Comparison of ENCODE assay signal across 16 cellular contexts in the genomic region with DNA sequence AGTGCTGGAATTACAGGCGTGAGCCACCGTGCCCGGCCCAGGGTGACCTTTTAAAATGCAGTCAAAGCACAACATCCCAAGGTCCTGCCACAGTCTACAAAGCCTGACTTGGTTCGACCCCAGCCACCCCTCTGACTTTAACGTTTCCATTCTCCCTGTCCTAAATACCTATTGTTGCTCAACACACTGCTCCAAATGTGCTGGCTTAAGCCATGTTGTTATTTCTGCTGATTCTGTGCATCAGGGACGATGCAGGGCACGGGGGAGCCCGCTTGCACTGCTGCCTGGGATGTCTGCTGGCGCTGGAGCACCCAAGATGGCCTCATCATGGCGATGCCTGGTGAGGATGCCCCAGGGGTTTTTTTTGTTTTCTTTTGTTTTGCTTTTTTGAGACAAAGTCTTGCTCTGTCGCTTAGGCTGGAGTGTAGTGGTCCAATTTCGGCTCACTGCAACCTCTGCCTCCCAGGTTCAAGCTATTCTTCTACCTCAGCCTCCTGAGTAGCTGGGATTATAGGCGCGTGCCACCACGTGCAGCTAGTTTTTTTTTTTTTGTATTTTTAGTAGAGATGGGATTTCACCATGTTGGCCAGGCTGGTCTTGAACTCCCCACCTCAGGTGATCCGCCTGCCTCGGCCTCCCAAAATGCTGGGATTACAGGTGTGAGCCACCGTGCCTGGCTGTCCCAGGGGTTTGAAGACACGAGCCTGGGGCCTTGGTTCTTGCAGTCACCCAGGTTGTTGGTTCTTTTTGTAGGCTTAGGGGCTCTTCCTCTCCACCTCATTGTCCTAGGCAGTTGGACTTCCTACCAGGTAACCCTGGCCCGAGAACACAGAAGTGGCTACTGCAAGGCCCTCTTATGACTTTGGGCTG. TPM values are rescaled to one million over a fixed set of nuclear protein-coding genes. Genes with fewer than 3 reads are reported as not detected.
"Had no signal": no experiment of that assay in that cellular context is flagged by ENCODE, and none has a peak within 500 bp of the region (broad histone marks: within the 10 kb centered on the region; RNA-seq: fewer than 3 reads in every experiment).

No MANE protein-coding gene starts in this region.

- H3K4me3 ChIP-seq: coronary artery, ovary had no signal

- DNase-seq: activated CD4-positive, alpha-beta T cell treated with anti-CD3 and anti-CD28 coated beads for 1 hour; activated CD4-positive, alpha-beta T cell treated with anti-CD3 and anti-CD28 coated beads, Interleukin-2, amount 50 U/mL, for 48 hours; activated naive CD8-positive, alpha-beta T cell treated with anti-CD3 and anti-CD28 coated beads, Interleukin-2, amount 10 ng/mL, durations not matched to agents 7 days and 5 days; activated T-cell treated with anti-CD3 and anti-CD28 coated beads, Interleukin-2, amount 50 U/mL, for 48 hours; aorta; effector memory CD8-positive, alpha-beta T cell; erythroblast; glutamatergic neuron; immature natural killer cell; nephron progenitor cell; ovary; stimulated activated CD4-positive, alpha-beta T cell treated with anti-CD3 and anti-CD28 coated beads, Interleukin-4, amount 100 ng/mL, for 4 hours; stimulated activated naive CD8-positive, alpha-beta T cell treated with anti-CD3 and anti-CD28 coated beads, Interleukin-15, amount 100 ng/mL, for 72 hours; T-helper 9 cell had no signal

- H3K36me3 Mint-ChIP-seq: activated naive CD8-positive, alpha-beta T cell treated with anti-CD3 and anti-CD28 coated beads, Interleukin-2, amount 10 ng/mL, durations not matched to agents 7 days and 5 days; immature natural killer cell; memory B cell had no signal

- H3K4me1 Mint-ChIP-seq: immature natural killer cell; memory B cell; stimulated activated naive CD8-positive, alpha-beta T cell treated with anti-CD3 and anti-CD28 coated beads, Interleukin-15, amount 100 ng/mL, for 72 hours had no signal

- H3K36me3 ChIP-seq: ovary had no signal

- H3K27ac Mint-ChIP-seq: activated naive CD8-positive, alpha-beta T cell treated with anti-CD3 and anti-CD28 coated beads, Interleukin-2, amount 10 ng/mL, durations not matched to agents 7 days and 5 days; effector memory CD8-positive, alpha-beta T cell; immature natural killer cell; memory B cell; nephron progenitor cell; stimulated activated naive CD8-positive, alpha-beta T cell treated with anti-CD3 and anti-CD28 coated beads, Interleukin-15, amount 100 ng/mL, for 72 hours had no signal

- ATAC-seq: effector memory CD8-positive, alpha-beta T cell; stimulated activated naive CD8-positive, alpha-beta T cell treated with anti-CD3 and anti-CD28 coated beads, Interleukin-15, amount 100 ng/mL, for 72 hours had no signal

- H3K27me3 ChIP-seq: ovary had no signal

- H3K4me3 Mint-ChIP-seq: activated naive CD8-positive, alpha-beta T cell treated with anti-CD3 and anti-CD28 coated beads, Interleukin-2, amount 10 ng/mL, durations not matched to agents 7 days and 5 days; effector memory CD8-positive, alpha-beta T cell; immature natural killer cell; memory B cell; nephron progenitor cell; stimulated activated naive CD8-positive, alpha-beta T cell treated with anti-CD3 and anti-CD28 coated beads, Interleukin-15, amount 100 ng/mL, for 72 hours had no signal

- H3K9me3 Mint-ChIP-seq: effector memory CD8-positive, alpha-beta T cell; immature natural killer cell; memory B cell had no signal

- H3K27me3 Mint-ChIP-seq: activated naive CD8-positive, alpha-beta T cell treated with anti-CD3 and anti-CD28 coated beads, Interleukin-2, amount 10 ng/mL, durations not matched to agents 7 days and 5 days; stimulated activated naive CD8-positive, alpha-beta T cell treated with anti-CD3 and anti-CD28 coated beads, Interleukin-15, amount 100 ng/mL, for 72 hours had no signal

- H3K27ac ChIP-seq: coronary artery, ovary had no signal

RNA-seq across cellular contexts. Expression of a gene that starts 22.9 kb away (rescaled TPM):
- total RNA-seq: activated naive CD8-positive, alpha-beta T cell treated with anti-CD3 and anti-CD28 coated beads, Interleukin-2, amount 10 ng/mL, durations not matched to agents 7 days and 5 days had no signal
- polyA plus RNA-seq: immature natural killer cell had no signal
